Comparison of ENCODE assay signal across 12 cellular contexts in genomic region chr17:29039764-29040598, GRCh38. TPM values are rescaled to one million over a fixed set of nuclear protein-coding genes. Genes with fewer than 3 reads are reported as not detected.
A peak's percentile ranks its signal among the peaks of the same experiment; 100 is the strongest.
DNase-seq lines count a peak whose midpoint lies in the region; ATAC-seq and TF ChIP-seq lines count a peak whose summit lies in the region.
"Had no signal": no experiment of that assay in that cellular context is flagged by ENCODE, and none has a peak within 500 bp of the region (broad histone marks: within the 10 kb centered on the region; RNA-seq: fewer than 3 reads in every experiment).

No MANE protein-coding gene starts in this region.

- H3K79me1 ChIP-seq in trophoblast cell (ENCODE audit: low read length): no peaks in the 10 kb centered on the region

- no peak overlapping the region for H3K18ac ChIP-seq in trophoblast cell (ENCODE audit: low read length)

- no CpG with 5 or more reads among the region's 13 CpGs for WGBS in trophoblast cell (ENCODE audit: extremely low coverage, insufficient coverage, insufficient read length)

- H3K4me3 ChIP-seq in PC-3 (ENCODE audit: low read length) (no peak overlapping the region), epithelial cell of proximal tubule (ENCODE audit: low read depth, low read length) (no peak overlapping the region), trophoblast cell (ENCODE audit: low read depth, low read length) (no peak overlapping the region)

- POLR2A ChIA-PET in PC-3 (lab: Charles Lee; ENCODE audit: unreplicated experiment): no interaction called here

- CTCF ChIA-PET in PC-3 (lab: Charles Lee): no interaction called here

- H3K79me2 ChIP-seq in PC-3 (ENCODE audit: low read length) (no peaks in the 10 kb centered on the region), trophoblast cell (ENCODE audit: control insufficient read depth, insufficient read depth, low read length, poor library complexity) (no peaks in the 10 kb centered on the region)

- H3K14ac ChIP-seq in trophoblast cell (ENCODE audit: low read length): no peak overlapping the region

- no peaks in the 10 kb centered on the region for H4K20me1 ChIP-seq in PC-3 (ENCODE audit: low read length)

- H3K4me2 ChIP-seq in PC-3 (ENCODE audit: low read length): no peak overlapping the region
- no peak overlapping the region for H3K4me2 ChIP-seq in trophoblast cell (ENCODE audit: low read length)

- H3K9me3 ChIP-seq in PC-3 (ENCODE audit: low read length): no peaks in the 10 kb centered on the region
- no peaks in the 10 kb centered on the region for H3K9me3 ChIP-seq in trophoblast cell (ENCODE audit: insufficient read depth, low read depth, low read length)

- no peak overlapping the region for H2BK5ac ChIP-seq in trophoblast cell (ENCODE audit: low read depth, low read length, poor library complexity)

- H3F3A ChIP-seq in PC-3 (ENCODE audit: low read length, unreplicated experiment): no peaks in the 10 kb centered on the region

- no peak overlapping the region for H2AK5ac ChIP-seq in trophoblast cell (ENCODE audit: low read length)

- H3K27me3 ChIP-seq in PC-3 (ENCODE audit: low read length) (peaks cover 43% of the 10 kb centered on the region), trophoblast cell (ENCODE audit: insufficient read depth, low read length) (no peaks in the 10 kb centered on the region)

- TF ChIP-seq CTCF in PC-3 (conservative IDR thresholded peaks at IDR 0.05; ENCODE audit: low read depth, low read length) (no peak), epithelial cell of proximal tubule (conservative IDR thresholded peaks at IDR 0.05; ENCODE audit: low read depth, low read length) (no peak)

- no peak for ATAC-seq in PC-3
- ATAC-seq in activated naive CD4-positive, alpha-beta T cell treated with anti-CD3 and anti-CD28 coated beads, Interleukin-2, amount 50 U/mL, for 72 hours: no peak
- ATAC-seq: stimulated activated memory B cell treated with anti-CD40 and anti-IgM and Interleukin-4, amounts not matched to agents 10 μg/mL and 1 μg/mL and 100 μg/mL, for 72 hours had no signal

- H3K4me1 ChIP-seq in PC-3 (ENCODE audit: insufficient read depth, low read length) (no peaks in the 10 kb centered on the region), trophoblast cell (ENCODE audit: control insufficient read depth in 1 of 2, insufficient read depth in 2 of 2, low read length in 2 of 2) (peaks cover 0 to 7% of the 10 kb centered on the region in 2 experiments)

- no peak overlapping the region for H2BK12ac ChIP-seq in trophoblast cell (ENCODE audit: low read length)

- H3K9me3 Mint-ChIP-seq in activated naive CD4-positive, alpha-beta T cell treated with anti-CD3 and anti-CD28 coated beads, Interleukin-2, amount 50 U/mL, for 72 hours: no peaks in the 10 kb centered on the region

- H2AFZ ChIP-seq in PC-3 (ENCODE audit: low read length): no peak overlapping the region
- H2AFZ ChIP-seq in trophoblast cell (ENCODE audit: insufficient read depth, low read length, poor library complexity): no peak overlapping the region

- no TSS peak for BruUV-seq in PC-3 (replicated peaks; lab: Mats Ljungman, UMichigan)

- H3K9me2 ChIP-seq in PC-3 (replicated peaks; ENCODE audit: low read length): no peaks in the 10 kb centered on the region

- H2BK120ac ChIP-seq in trophoblast cell (ENCODE audit: insufficient read depth, low read length, poor library complexity): no peak overlapping the region

- H3K23ac ChIP-seq in trophoblast cell (ENCODE audit: low read length): no peak overlapping the region

- intact Hi-C loops in PC-3 (cut with micrococcal nuclease): no loop called here

- H3K36me3 Mint-ChIP-seq in activated naive CD4-positive, alpha-beta T cell treated with anti-CD3 and anti-CD28 coated beads, Interleukin-2, amount 50 U/mL, for 72 hours: no peaks in the 10 kb centered on the region

- no peaks in the 10 kb centered on the region for H3K36me3 ChIP-seq in PC-3 (ENCODE audit: low read depth, low read length)
- no peaks in the 10 kb centered on the region for H3K36me3 ChIP-seq in trophoblast cell (ENCODE audit: control insufficient read depth in 1 of 2, insufficient read depth in 2 of 2, low read length in 2 of 2)

- no peak overlapping the region for H3K27ac Mint-ChIP-seq in activated naive CD4-positive, alpha-beta T cell treated with anti-CD3 and anti-CD28 coated beads, Interleukin-2, amount 50 U/mL, for 72 hours
- H3K27ac Mint-ChIP-seq: stimulated activated memory B cell treated with anti-CD40 and anti-IgM and Interleukin-4, amounts not matched to agents 10 μg/mL and 1 μg/mL and 100 μg/mL, for 72 hours had no signal

- no peak overlapping the region for H4K12ac ChIP-seq in trophoblast cell (ENCODE audit: low read depth, low read length)

- no peak overlapping the region for H3K4ac ChIP-seq in trophoblast cell (ENCODE audit: low read depth, low read length)

- H4K91ac ChIP-seq in trophoblast cell (ENCODE audit: low read depth, low read length): peak overlapping the region; percentile 28

- DNase-seq in ELR (ENCODE audit: low read depth): peak; percentile 65
- peak; percentile 2 for DNase-seq in PC-3
- DNase-seq in epithelial cell of proximal tubule (ENCODE audit: low read depth): peak; percentile 25
- DNase-seq in trophoblast cell: peak; percentile 61 to 73
- no peak for DNase-seq in NCI-H2081 (lab: John Stamatoyannopoulos, UW)
- no peak for DNase-seq in NOMO-1 treated with dmso at 0.1 percent for 144 hours (lab: John Stamatoyannopoulos, UW; ENCODE audit: unreplicated experiment)
- no peak for DNase-seq in SIG-M5 (lab: John Stamatoyannopoulos, UW)
- no peak for DNase-seq in activated naive CD4-positive, alpha-beta T cell treated with anti-CD3 and anti-CD28 coated beads, Interleukin-2, amount 50 U/mL, for 72 hours (ENCODE audit: low spot score in 2 of 2)
- DNase-seq: cerebellar nuclear complex, NCI-H1930 had no signal

- H3K9ac ChIP-seq in PC-3 (ENCODE audit: low read length) (no peak overlapping the region), trophoblast cell (ENCODE audit: low read length) (no peak overlapping the region)

- no peak overlapping the region for H3K27ac ChIP-seq in PC-3 (ENCODE audit: low read length)
- H3K27ac ChIP-seq in trophoblast cell (ENCODE audit: low read depth, low read length): no peak overlapping the region

- no peak overlapping the region for H4K8ac ChIP-seq in trophoblast cell (ENCODE audit: low read depth, low read length)

RNA-seq across cellular contexts. Expression of gene PIPOX, which starts 3.0 kb away (rescaled TPM):
- 0.87 and 1.5 TPM in 2 replicates for total RNA-seq in PC-3 (2014; rRNA removed)
- total RNA-seq in epithelial cell of proximal tubule: 0.35 TPM in 1 of 2 replicates, not detected in the other
- 0.37 and 0.40 TPM in 2 replicates for polyA plus RNA-seq in trophoblast cell (2013)
- total RNA-seq in activated naive CD4-positive, alpha-beta T cell treated with anti-CD3 and anti-CD28 coated beads, Interleukin-2, amount 50 U/mL, for 72 hours: 1 to 10 TPM; 3.0 to 8.8 TPM

RNA-seq across cellular contexts. Expression of gene SEZ6, which starts 34.1 kb away (rescaled TPM):
- total RNA-seq in PC-3 (2014; rRNA removed) (not detected in 2 replicates), epithelial cell of proximal tubule (not detected in 2 replicates)
- 0.11 and 0.18 TPM in 2 replicates for polyA plus RNA-seq in trophoblast cell (2013)
- under 1 TPM in 1 of 2 donors, not detected in 1; 0.43 TPM for total RNA-seq in activated naive CD4-positive, alpha-beta T cell treated with anti-CD3 and anti-CD28 coated beads, Interleukin-2, amount 50 U/mL, for 72 hours
- total RNA-seq: skeletal muscle tissue had no signal

Comparison
In these comparisons a context has a peak if more than half of its experiments do, and no peak if none do; other contexts are left out.
1. DNase-seq: peak in ELR (single experiment), PC-3 (single experiment), epithelial cell of proximal tubule (single experiment) and trophoblast cell (2 of 2); none in NCI-H2081 (0 of 2), NOMO-1 treated with dmso at 0.1 percent for 144 hours (single experiment), SIG-M5 (single experiment) and activated naive CD4-positive, alpha-beta T cell treated with anti-CD3 and anti-CD28 coated beads, Interleukin-2, amount 50 U/mL, for 72 hours (0 of 2).